9 cellular contexts compared by ENCODE assay signal in genomic region chr5:177509991-177510566, GRCh38. TPM values are rescaled to one million over a fixed set of nuclear protein-coding genes. Genes with fewer than 3 reads are reported as not detected.
A peak's percentile ranks its signal among the peaks of the same experiment; 100 is the strongest.
DNase-seq lines count a peak whose midpoint lies in the region; ATAC-seq and TF ChIP-seq lines count a peak whose summit lies in the region.
"Had no signal": no experiment of that assay in that cellular context is flagged by ENCODE, and none has a peak within 500 bp of the region (broad histone marks: within the 10 kb centered on the region; RNA-seq: fewer than 3 reads in every experiment).

No MANE protein-coding gene starts in this region.

- peak; percentile 69 for TF ChIP-seq CTCF in DOHH2 (IDR thresholded peaks at IDR 0.05; ENCODE audit: low read depth, low read length, poor library complexity, severe bottlenecking)
- TF ChIP-seq CTCF in liver (IDR thresholded peaks at IDR 0.05; ENCODE audit: low read depth, low read length, missing input control) = no peak
- no peak for TF ChIP-seq CTCF in MCF 10A (IDR thresholded peaks at IDR 0.05; ENCODE audit: unreplicated experiment)

- no peaks in the 10 kb centered on the region for H3K27me3 Mint-ChIP-seq in MCF 10A (ENCODE audit: insufficient read depth, unreplicated experiment)

- H4K20me1 ChIP-seq in DOHH2 (ENCODE audit: control insufficient read depth, insufficient read depth, low read depth, low read length) = no peaks in the 10 kb centered on the region

- 78% methylated on average over 11 of the region's 11 CpGs for WGBS in liver

- H3K9ac ChIP-seq in HUES6 (ENCODE audit: low read length) (no peak overlapping the region), liver (ENCODE audit: low read depth in 1 of 2, low read length in 2 of 2) (peak overlapping the region in 1 of 2 donors; percentile 6)

- H3K4me2 ChIP-seq in DOHH2 (ENCODE audit: low read length) = peak overlapping the region; percentile 100

- H3K27ac ChIP-seq in DOHH2 (ENCODE audit: low read depth, low read length) (peak overlapping the region; percentile 99), HUES6 (ENCODE audit: low read depth, low read length) (peak overlapping the region; percentile 30; the same call in 1 of the 2 replicates), liver (ENCODE audit: low read depth in 1 of 2, low read length in 2 of 2) (peak overlapping the region; percentile 36 to 81)

- H3K9me3 Mint-ChIP-seq in MCF 10A (ENCODE audit: unreplicated experiment) = no peaks in the 10 kb centered on the region

- H3K36me3 ChIP-seq in DOHH2 (ENCODE audit: control insufficient read depth, low read length) = peaks cover 93% of the 10 kb centered on the region
- peaks cover 51% of the 10 kb centered on the region for H3K36me3 ChIP-seq in HUES6 (ENCODE audit: control insufficient read depth, insufficient read depth, low read length)
- peaks cover 8 to 43% (median 13%) of the 10 kb centered on the region in 4 donors for H3K36me3 ChIP-seq in liver (ENCODE audit: control insufficient read depth in 4 of 4, insufficient read depth in 3 of 4, low read depth in 1 of 4, low read length in 3 of 4)

- intact Hi-C loops in MCF 10A (cut with micrococcal nuclease) = no loop called here

- no peak overlapping the region for H3K27ac Mint-ChIP-seq in MCF 10A (ENCODE audit: low read depth, unreplicated experiment)

- ATAC-seq in GM19438 (IDR thresholded peaks at IDR 0.05; ENCODE audit: low read depth, unreplicated experiment) (peak; percentile 28), GM21360 (IDR thresholded peaks at IDR 0.05; ENCODE audit: unreplicated experiment) (no peak)

- peaks cover 49% of the 10 kb centered on the region for H3K36me3 Mint-ChIP-seq in MCF 10A (ENCODE audit: insufficient read depth, unreplicated experiment)

- TF ChIP-seq RAD21 in liver (IDR thresholded peaks at IDR 0.05) = no peak

- H3K4me3 ChIP-seq in DOHH2 (ENCODE audit: low read length) (peak overlapping the region; percentile 81), HUES6 (ENCODE audit: low read depth, low read length) (no peak overlapping the region), liver (ENCODE audit: low read depth in 1 of 3, low read length in 3 of 3) (no peak overlapping the region)

- H3K27me3 ChIP-seq in DOHH2 (ENCODE audit: control insufficient read depth, low read length) (no peaks in the 10 kb centered on the region), HUES6 (ENCODE audit: control insufficient read depth, insufficient read depth, low read length) (no peaks in the 10 kb centered on the region), liver (ENCODE audit: control insufficient read depth in 4 of 4, insufficient read depth in 4 of 4, low read length in 3 of 4) (no peaks in the 10 kb centered on the region)

- no peaks in the 10 kb centered on the region for H3K9me3 ChIP-seq in DOHH2 (ENCODE audit: control insufficient read depth, insufficient read depth, low read length)
- no peaks in the 10 kb centered on the region for H3K9me3 ChIP-seq in HUES6 (ENCODE audit: control insufficient read depth, insufficient read depth, low read depth, low read length)
- H3K9me3 ChIP-seq in liver (ENCODE audit: control insufficient read depth in 4 of 4, low read length in 3 of 4) = no peaks in the 10 kb centered on the region

- H3K9me2 ChIP-seq in DOHH2 (replicated peaks; ENCODE audit: control insufficient read depth, low read length) = no peaks in the 10 kb centered on the region

- DNase-seq in MCF 10A (ENCODE audit: unreplicated experiment) (no peak), middle frontal gyrus (ENCODE audit: extremely low spot score, low spot score) (no peak), NCI-H1417 (lab: John Stamatoyannopoulos, UW) (no peak)
- DNase-seq: kidney glomerular epithelial cell had no signal

- H3K4me1 Mint-ChIP-seq in MCF 10A (ENCODE audit: insufficient read depth, unreplicated experiment) = peaks cover 9% of the 10 kb centered on the region

- H3F3A ChIP-seq in DOHH2 (ENCODE audit: control insufficient read depth, insufficient read depth) = peaks cover 18% of the 10 kb centered on the region

- peaks cover 54% of the 10 kb centered on the region for H3K79me2 ChIP-seq in DOHH2 (ENCODE audit: control insufficient read depth, low read length)

- H3K4me1 ChIP-seq in DOHH2 (ENCODE audit: control insufficient read depth, low read length) (peaks cover 65% of the 10 kb centered on the region), HUES6 (ENCODE audit: control insufficient read depth, insufficient read depth, low read length) (peaks cover 19% of the 10 kb centered on the region), liver (ENCODE audit: control insufficient read depth in 4 of 4, insufficient read depth in 4 of 4, low read length in 3 of 4) (peaks cover 0 to 19% (median 1%) of the 10 kb centered on the region in 4 donors)

- CTCF ChIA-PET in MCF 10A (lab: Yijun Ruan, JAX) = interaction anchor here (0.6 to 4.1 kb wide), 3 partner anchors 9 to 106 kb away, joined by 3 to 51 read pairs (median 10); no protein-coding TSS in a partner anchor

- H3K4me3 Mint-ChIP-seq in MCF 10A (ENCODE audit: unreplicated experiment) = no peak overlapping the region

- BruUV-seq in MCF 10A (replicated peaks; lab: Mats Ljungman, UMichigan) = no TSS peak

- POLR2A ChIA-PET in MCF 10A (lab: Yijun Ruan, JAX) = interaction anchor here (1.4 kb wide), 1 partner anchor 9 kb away, joined by 4 read pairs; no protein-coding TSS in a partner anchor

TF ChIP-seq in liver, 16 proteins besides CTCF, POLR2A, EP300 and RAD21:
- TF ChIP-seq TAF1 (conservative IDR thresholded peaks at IDR 0.05) = no peak
- TF ChIP-seq GABPA (IDR thresholded peaks at IDR 0.05 in 1 of 2, conservative IDR thresholded peaks at IDR 0.05 in 1 of 2) = no peak
- TF ChIP-seq REST (IDR thresholded peaks at IDR 0.05) = no peak
- no peak for TF ChIP-seq HNF4G (IDR thresholded peaks at IDR 0.05)
- TF ChIP-seq SP1 (IDR thresholded peaks at IDR 0.05) = no peak
- TF ChIP-seq RXRA (IDR thresholded peaks at IDR 0.05) = no peak
- TF ChIP-seq, protein P1, sequence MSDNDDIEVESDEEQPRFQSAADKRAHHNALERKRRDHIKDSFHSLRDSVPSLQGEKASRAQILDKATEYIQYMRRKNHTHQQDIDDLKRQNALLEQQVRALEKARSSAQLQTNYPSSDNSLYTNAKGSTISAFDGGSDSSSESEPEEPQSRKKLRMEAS (IDR thresholded peaks at IDR 0.05) = no peak
- TF ChIP-seq FOXA1 (IDR thresholded peaks at IDR 0.05) = no peak
- TF ChIP-seq, protein P2, sequence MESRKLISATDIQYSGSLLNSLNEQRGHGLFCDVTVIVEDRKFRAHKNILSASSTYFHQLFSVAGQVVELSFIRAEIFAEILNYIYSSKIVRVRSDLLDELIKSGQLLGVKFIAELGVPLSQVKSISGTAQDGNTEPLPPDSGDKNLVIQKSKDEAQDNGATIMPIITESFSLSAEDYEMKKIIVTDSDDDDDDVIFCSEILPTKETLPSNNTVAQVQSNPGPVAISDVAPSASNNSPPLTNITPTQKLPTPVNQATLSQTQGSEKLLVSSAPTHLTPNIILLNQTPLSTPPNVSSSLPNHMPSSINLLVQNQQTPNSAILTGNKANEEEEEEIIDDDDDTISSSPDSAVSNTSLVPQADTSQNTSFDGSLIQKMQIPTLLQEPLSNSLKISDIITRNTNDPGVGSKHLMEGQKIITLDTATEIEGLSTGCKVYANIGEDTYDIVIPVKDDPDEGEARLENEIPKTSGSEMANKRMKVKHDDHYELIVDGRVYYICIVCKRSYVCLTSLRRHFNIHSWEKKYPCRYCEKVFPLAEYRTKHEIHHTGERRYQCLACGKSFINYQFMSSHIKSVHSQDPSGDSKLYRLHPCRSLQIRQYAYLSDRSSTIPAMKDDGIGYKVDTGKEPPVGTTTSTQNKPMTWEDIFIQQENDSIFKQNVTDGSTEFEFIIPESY (IDR thresholded peaks at IDR 0.05) = no peak
- no peak for TF ChIP-seq NR2F2 (IDR thresholded peaks at IDR 0.05)
- TF ChIP-seq YY1 (IDR thresholded peaks at IDR 0.05) = no peak

RNA-seq across cellular contexts. Expression of gene DOK3, which starts 0.5 kb away (rescaled TPM):
- 10 to 100 TPM; 10.2 to 19.2 TPM for total RNA-seq in liver
- polyA plus RNA-seq in liver = 1 to 10 TPM; 1.7 to 2.9 TPM
- 5.4 and 6.0 TPM in 2 replicates for total RNA-seq in MCF 10A (2022)

RNA-seq across cellular contexts. Expression of gene DDX41, which starts 6.7 kb away (rescaled TPM):
- 10 to 100 TPM; 42.4 to 58.5 TPM for total RNA-seq in liver
- 10 to 100 TPM; 20.4 to 48.7 TPM for polyA plus RNA-seq in liver
- 125 and 135 TPM in 2 replicates for total RNA-seq in MCF 10A (2022)

RNA-seq across cellular contexts. Expression of gene PDLIM7, which starts 12.7 kb away (rescaled TPM):
- 10 to 100 TPM in 1 of 2 donors, 1 to 10 TPM in 1; 7.0 to 36.0 TPM for total RNA-seq in liver
- 1 to 10 TPM; 5.5 to 10.0 TPM for polyA plus RNA-seq in liver
- 164 and 257 TPM in 2 replicates for total RNA-seq in MCF 10A (2022)

RNA-seq across cellular contexts. Expression of gene DBN1, which starts 36.6 kb away (rescaled TPM):
- total RNA-seq in liver (1 to 10 TPM; 2.3 to 4.9 TPM), MCF 10A (2022) (149 and 165 TPM in 2 replicates)
- 1 to 10 TPM; 1.5 to 1.8 TPM for polyA plus RNA-seq in liver

RNA-seq across cellular contexts. Expression of gene FAM193B, which starts 44.3 kb away (rescaled TPM):
- total RNA-seq in liver (10 to 100 TPM; 14.3 to 31.8 TPM), MCF 10A (2022) (73.5 and 80.4 TPM in 2 replicates)
- 10 to 100 TPM; 15.5 to 16.2 TPM for polyA plus RNA-seq in liver

Comparison
In these comparisons a context has a peak if more than half of its experiments do, and no peak if none do; other contexts are left out.
1. H3K27ac ChIP-seq: peak in every context shown above with its lines; median percentile 99 in DOHH2; 58 in liver; 30 in HUES6.